Comparison of ENCODE assay signal across 1 cellular context in the genomic region with DNA sequence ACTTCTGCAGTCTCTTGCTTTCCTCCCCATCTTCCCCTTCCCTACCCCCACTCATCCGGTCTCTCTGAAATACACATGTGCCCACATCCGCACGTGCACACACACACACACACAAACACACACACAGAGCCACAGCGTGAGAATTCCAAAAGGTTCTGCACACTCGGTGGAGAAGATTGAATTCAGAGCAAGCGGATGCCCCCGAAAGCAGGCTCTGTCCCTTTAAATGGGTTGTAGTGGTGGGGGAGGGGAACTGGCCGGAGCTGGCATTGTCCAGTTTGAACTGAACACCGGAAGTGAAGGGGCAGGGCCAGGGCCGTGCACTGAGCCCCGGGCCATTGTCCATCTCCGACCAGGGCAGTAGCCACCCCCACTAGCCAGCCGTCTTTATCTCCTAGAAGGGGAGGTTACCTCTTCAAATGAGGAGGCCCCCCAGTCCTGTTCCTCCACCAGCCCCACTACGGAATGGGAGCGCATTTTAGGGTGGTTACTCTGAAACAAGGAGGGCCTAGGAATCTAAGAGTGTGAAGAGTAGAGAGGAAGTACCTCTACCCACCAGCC.
TF ChIP-seq lines count a peak whose summit lies in the region.

No MANE protein-coding gene starts in this region.

TF ChIP-seq in H1, 55 proteins besides CTCF, POLR2A, EP300 and RAD21:
- TF ChIP-seq KDM4A (IDR thresholded peaks at IDR 0.05; ENCODE audit: low read depth, low read length, severe bottlenecking) (peak; percentile 18), RBBP5 (IDR thresholded peaks at IDR 0.05; ENCODE audit: borderline replicate concordance, low read depth, low read length) (0 out of 2 replicates have a peak, but pooled peaks have one; percentile 11), TAF7 (optimal IDR thresholded peaks at IDR 0.05; ENCODE audit: borderline replicate concordance, low read depth, low read length) (peak; percentile 8), SP1 (IDR thresholded peaks at IDR 0.05; ENCODE audit: low read depth, low read length) (peak; percentile 64), TAF1 (IDR thresholded peaks at IDR 0.05; ENCODE audit: low read depth, low read length) (peak; percentile 72; the same call in 1 of the 2 replicates), YY1 (IDR thresholded peaks at IDR 0.05; ENCODE audit: low read depth, low read length) (0 out of 2 replicates have a peak, but pooled peaks have one; percentile 14), TEAD4 (IDR thresholded peaks at IDR 0.05; ENCODE audit: low read depth, low read length) (peak; percentile 14; the same call in 1 of the 2 replicates), CHD2 (IDR thresholded peaks at IDR 0.05; ENCODE audit: low read length) (peak; percentile 51), EGR1 (IDR thresholded peaks at IDR 0.05; ENCODE audit: borderline replicate concordance, low read depth, low read length) (0 out of 2 replicates have a peak, but pooled peaks have one; percentile 32), PHF8 (conservative IDR thresholded peaks at IDR 0.05; ENCODE audit: low read depth, low read length) (0 out of 2 replicates have a peak, but pooled peaks have one; percentile 27), JUN (IDR thresholded peaks at IDR 0.05; ENCODE audit: low read depth, low read length) (0 out of 2 replicates have a peak, but pooled peaks have one; percentile 59), SIN3A (conservative IDR thresholded peaks at IDR 0.05 in 1 of 2, IDR thresholded peaks at IDR 0.05 in 1 of 2; ENCODE audit: low read depth in 1 of 2, low read length in 2 of 2) (peak in 1 of 2 experiments; percentile 51; a peak in 1 of 4 replicates), CBX8 (IDR thresholded peaks at IDR 0.05; ENCODE audit: borderline replicate concordance, low read depth, low read length) (no peak), KDM1A (IDR thresholded peaks at IDR 0.05; ENCODE audit: borderline replicate concordance, low read length) (no peak), TBP (IDR thresholded peaks at IDR 0.05; ENCODE audit: low read depth, low read length) (peak; percentile 73), SIRT6 (IDR thresholded peaks at IDR 0.05; ENCODE audit: low read length) (no peak), RXRA (IDR thresholded peaks at IDR 0.05; ENCODE audit: insufficient read depth, low read depth, low read length) (no peak)
- TF ChIP-seq, protein P1, sequence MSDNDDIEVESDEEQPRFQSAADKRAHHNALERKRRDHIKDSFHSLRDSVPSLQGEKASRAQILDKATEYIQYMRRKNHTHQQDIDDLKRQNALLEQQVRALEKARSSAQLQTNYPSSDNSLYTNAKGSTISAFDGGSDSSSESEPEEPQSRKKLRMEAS (IDR thresholded peaks at IDR 0.05) = 0 out of 2 replicates have a peak, but pooled peaks have one; percentile 55
TF ChIP-seq in H1: peak in this region for 14.
